In genomic region chrX:49276207-49276606, GRCh38 we compare ENCODE assay signal across 18 cellular contexts. TPM values are rescaled to one million over a fixed set of nuclear protein-coding genes. Genes with fewer than 3 reads are reported as not detected.
"Had no signal": no experiment of that assay in that cellular context is flagged by ENCODE, and none has a peak within 500 bp of the region (broad histone marks: within the 10 kb centered on the region; RNA-seq: fewer than 3 reads in every experiment).

No MANE protein-coding gene starts in this region.

- H3K4me3 ChIP-seq: neural progenitor cell, ovary, tibial nerve, vagina had no signal

- FAIRE-seq: bronchial epithelial cell had no signal

- H2AFZ ChIP-seq: neural progenitor cell had no signal

- H3K27me3 Mint-ChIP-seq: activated naive CD8-positive, alpha-beta T cell had no signal

- ATAC-seq: SK-N-SH treated with all-trans-retinoic acid at 6 μM for 48 hours had no signal

- H3K27ac Mint-ChIP-seq: neural progenitor cell had no signal

- H3K27ac ChIP-seq: neural progenitor cell, ovary, vagina had no signal

- H3K4me3 Mint-ChIP-seq: neural progenitor cell had no signal

- H3K9me3 Mint-ChIP-seq: T-helper 1 cell treated with Interleukin-12 subunit alpha and Interleukin-12 subunit beta and Interleukin-4 antibody, amounts not matched to agents 30 μg/mL and 1 μg/mL, for 36 hours had no signal

- H3K27me3 ChIP-seq: neural progenitor cell, ovary, tibial nerve, vagina had no signal

- H3K36me3 Mint-ChIP-seq: activated naive CD8-positive, alpha-beta T cell had no signal

- DNase-seq: aorta; hippocampal formation; stimulated activated CD4-positive, alpha-beta T cell treated with anti-CD3 and anti-CD28 coated beads, Interleukin-4, amount 100 ng/mL, for 24 hours had no signal

- H3K4me1 ChIP-seq: neural progenitor cell had no signal

- H3K9ac ChIP-seq: neural progenitor cell had no signal

- H3K4me2 ChIP-seq: neural progenitor cell had no signal

- H3K9me3 ChIP-seq: ovary, tibial nerve, vagina had no signal

- H3K36me3 ChIP-seq: neural progenitor cell, ovary, tibial nerve, vagina had no signal

RNA-seq across cellular contexts. Expression of gene FOXP3, which starts 11.7 kb away (rescaled TPM):
- total RNA-seq: bronchial epithelial cell, dermis microvascular lymphatic vessel endothelial cell, glomerular endothelial cell, mesenteric fat pad had no signal
- polyA plus RNA-seq: aorta had no signal

RNA-seq across cellular contexts. Expression of gene GAGE10, which starts 27.2 kb away (rescaled TPM):
- total RNA-seq: activated CD8-positive, alpha-beta memory T cell treated with anti-CD3 and anti-CD28 coated beads for 36 hours; aorta; bronchial epithelial cell; chondrocyte; dermis microvascular lymphatic vessel endothelial cell; glomerular endothelial cell; lower leg skin; mesenteric fat pad; ovary; tibial nerve; vagina had no signal
- polyA plus RNA-seq: aorta, esophagus, ovary had no signal

RNA-seq across cellular contexts. Expression of gene CACNA1F, which starts 43.1 kb away (rescaled TPM):
- total RNA-seq: chondrocyte, mesenteric fat pad had no signal
